In genomic region chr7:134047675-134048074, GRCh38 we compare ENCODE assay signal across 27 cellular contexts.
"Had no signal": no experiment of that assay in that cellular context is flagged by ENCODE, and none has a peak within 500 bp of the region (broad histone marks: within the 10 kb centered on the region; RNA-seq: fewer than 3 reads in every experiment).

No MANE protein-coding gene starts in this region.

- H3K9me3 Mint-ChIP-seq: natural killer cell; nephron; neural progenitor cell; stimulated activated effector memory CD8-positive, alpha-beta T cell treated with anti-CD3 and anti-CD28 coated beads, Interleukin-12 subunit alpha, Interleukin-12 subunit beta, amount 100 ng/mL, for 72 hours; stimulated activated naive CD8-positive, alpha-beta T cell treated with anti-CD3 and anti-CD28 coated beads, Interleukin-15, Interleukin-2, amounts not matched to agents 100 ng/mL and 50 ng/mL, for 24 hours had no signal

- H3K36me3 ChIP-seq: neural progenitor cell, ovary, thoracic aorta, thyroid gland, tibial nerve, upper lobe of left lung, vagina had no signal

- H3K27me3 Mint-ChIP-seq: progenitor cell of endocrine pancreas; stimulated activated naive B cell treated with anti-CD40 and anti-IgM and Interleukin-4, amounts not matched to agents 10 μg/mL and 1 μg/mL and 100 μg/mL, for 72 hours; stimulated activated naive CD8-positive, alpha-beta T cell treated with anti-CD3 and anti-CD28 coated beads, Interleukin-15, Interleukin-2, amounts not matched to agents 100 ng/mL and 50 ng/mL, for 24 hours had no signal

- DNase-seq: natural killer cell; occipital lobe; ovary; posterior cingulate gyrus; psoas muscle; right cardiac atrium; spleen; stimulated activated CD4-positive, alpha-beta T cell treated with anti-CD3 and anti-CD28 coated beads, Interleukin-12 subunit alpha, Interleukin-12 subunit beta, amount 100 ng/mL, for 4 hours; stimulated activated CD4-positive, alpha-beta T cell treated with anti-CD3 and anti-CD28 coated beads, Interleukin-1b, Interleukin-23, amount 100 ng/mL, for 48 hours; stimulated activated CD4-positive, alpha-beta T cell treated with anti-CD3 and anti-CD28 coated beads, Interleukin-4, amount 100 ng/mL, for 1 hour; stimulated activated naive B cell treated with anti-CD40 and anti-IgM and Interleukin-4, amounts not matched to agents 10 μg/mL and 1 μg/mL and 100 μg/mL, for 72 hours; stimulated activated naive CD4-positive, alpha-beta T cell treated with Interleukin-2 at 50 U/mL for 16 hours; stomach; thyroid gland; trophoblast cell; upper lobe of left lung had no signal

- H3K4me1 ChIP-seq: psoas muscle, spleen, stomach, thyroid gland, tibial nerve, upper lobe of left lung, vagina had no signal

- H3K4me3 ChIP-seq: neural progenitor cell, ovary, psoas muscle, skin epidermis, smooth muscle cell, spleen, stomach, thoracic aorta, thyroid gland, tibial nerve, upper lobe of left lung, vagina had no signal

- H3K4me3 Mint-ChIP-seq: natural killer cell; nephron; neural progenitor cell; stimulated activated effector memory CD8-positive, alpha-beta T cell treated with anti-CD3 and anti-CD28 coated beads, Interleukin-12 subunit alpha, Interleukin-12 subunit beta, amount 100 ng/mL, for 72 hours; stimulated activated naive B cell treated with anti-CD40 and anti-IgM and Interleukin-4, amounts not matched to agents 10 μg/mL and 1 μg/mL and 100 μg/mL, for 72 hours; stimulated activated naive CD8-positive, alpha-beta T cell treated with anti-CD3 and anti-CD28 coated beads, Interleukin-15, Interleukin-2, amounts not matched to agents 100 ng/mL and 50 ng/mL, for 24 hours had no signal

- H3K27ac Mint-ChIP-seq: natural killer cell; nephron; neural progenitor cell; progenitor cell of endocrine pancreas; stimulated activated effector memory CD8-positive, alpha-beta T cell treated with anti-CD3 and anti-CD28 coated beads, Interleukin-12 subunit alpha, Interleukin-12 subunit beta, amount 100 ng/mL, for 72 hours; stimulated activated naive B cell treated with anti-CD40 and anti-IgM and Interleukin-4, amounts not matched to agents 10 μg/mL and 1 μg/mL and 100 μg/mL, for 72 hours; stimulated activated naive CD8-positive, alpha-beta T cell treated with anti-CD3 and anti-CD28 coated beads, Interleukin-15, Interleukin-2, amounts not matched to agents 100 ng/mL and 50 ng/mL, for 24 hours had no signal

- H3K27ac ChIP-seq: neural progenitor cell, ovary, parathyroid adenoma, psoas muscle, skin epidermis, spleen, stomach, thoracic aorta, thyroid gland, tibial nerve, upper lobe of left lung, vagina had no signal

- H3K4me1 Mint-ChIP-seq: natural killer cell; stimulated activated effector memory CD8-positive, alpha-beta T cell treated with anti-CD3 and anti-CD28 coated beads, Interleukin-12 subunit alpha, Interleukin-12 subunit beta, amount 100 ng/mL, for 72 hours had no signal

- H3K27me3 ChIP-seq: neural progenitor cell, ovary, spleen, stomach, thyroid gland, tibial nerve, upper lobe of left lung, vagina had no signal

- H3K36me3 Mint-ChIP-seq: natural killer cell; neural progenitor cell; stimulated activated effector memory CD8-positive, alpha-beta T cell treated with anti-CD3 and anti-CD28 coated beads, Interleukin-12 subunit alpha, Interleukin-12 subunit beta, amount 100 ng/mL, for 72 hours had no signal

- H2AFZ ChIP-seq: neural progenitor cell, parathyroid adenoma had no signal

- H3K9me3 ChIP-seq: ovary, psoas muscle, thoracic aorta, thyroid gland, tibial nerve, vagina had no signal

- H3K4me2 ChIP-seq: neural progenitor cell, smooth muscle cell had no signal

- H3K79me2 ChIP-seq: parathyroid adenoma had no signal
